ENCODE assay signal across 1 cellular context in the genomic region with DNA sequence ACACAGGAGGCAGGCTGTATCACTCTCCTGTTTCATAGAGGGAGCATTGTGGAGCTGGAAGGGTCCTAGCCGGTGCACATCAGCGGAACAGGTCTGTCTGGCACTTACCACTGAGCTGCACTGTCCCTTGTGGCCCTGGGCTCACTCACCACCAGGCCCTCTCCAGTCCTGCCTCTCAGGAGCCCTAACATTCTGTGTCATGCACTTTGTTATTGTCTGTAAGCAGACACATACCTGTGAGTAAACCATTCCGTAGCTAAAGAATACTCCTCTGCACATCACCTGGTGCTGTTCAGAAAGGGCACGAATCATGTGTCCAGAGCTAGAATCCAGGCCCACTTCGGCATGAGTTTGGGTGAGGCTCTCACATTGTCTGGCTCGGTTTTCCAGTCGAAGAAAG.
TF ChIP-seq lines count a peak whose summit lies in the region.

No MANE protein-coding gene starts in this region.

TF ChIP-seq in IMR-90, 13 proteins besides CTCF, POLR2A, EP300 and RAD21:
- no peak for TF ChIP-seq CEBPB (IDR thresholded peaks at IDR 0.05; ENCODE audit: low read depth, low read length)
- no peak for TF ChIP-seq MAFK (IDR thresholded peaks at IDR 0.05; ENCODE audit: low read depth, low read length)
